ENCODE assay signal across 13 cellular contexts in the genomic region with DNA sequence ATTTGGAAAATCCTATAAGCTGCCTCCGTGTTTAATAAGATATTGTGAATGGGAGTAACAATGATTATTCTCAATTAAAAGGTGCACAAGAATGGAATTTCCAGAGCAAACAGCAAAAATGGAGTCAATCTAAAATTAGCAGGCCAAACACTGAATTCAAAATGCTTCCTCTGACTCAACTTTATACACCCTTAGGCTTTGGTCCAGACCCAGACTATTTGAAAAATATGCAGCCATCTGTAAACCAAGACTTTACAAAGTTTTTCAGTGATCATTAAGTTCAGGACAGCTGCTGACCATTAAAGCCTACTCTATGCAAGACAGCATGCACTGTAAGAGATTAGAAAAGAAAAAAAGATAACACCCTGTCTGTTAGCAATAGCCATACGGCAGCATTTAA. TPM values are rescaled to one million over a fixed set of nuclear protein-coding genes. Genes with fewer than 3 reads are reported as not detected.
A peak's percentile ranks its signal among the peaks of the same experiment; 100 is the strongest.
DNase-seq lines count a peak whose midpoint lies in the region; ATAC-seq and TF ChIP-seq lines count a peak whose summit lies in the region.
"Had no signal": no experiment of that assay in that cellular context is flagged by ENCODE, and none has a peak within 500 bp of the region (broad histone marks: within the 10 kb centered on the region; RNA-seq: fewer than 3 reads in every experiment).

No MANE protein-coding gene starts in this region.

- H4K20me1 ChIP-seq in SK-N-SH (ENCODE audit: insufficient read depth), result no peaks in the 10 kb centered on the region
- H4K20me1 ChIP-seq in fibroblast of lung (ENCODE audit: control insufficient read depth, extremely low read depth, insufficient read depth, low read length), result no peaks in the 10 kb centered on the region
- H4K20me1 ChIP-seq in smooth muscle cell (ENCODE audit: low read depth), result no peaks in the 10 kb centered on the region

- TF ChIP-seq CTCF in SK-N-SH (IDR thresholded peaks at IDR 0.05) (no peak), fibroblast of lung (conservative IDR thresholded peaks at IDR 0.05 in 1 of 2, IDR thresholded peaks at IDR 0.05 in 1 of 2; ENCODE audit: low read depth in 1 of 2, low read length in 2 of 2) (no peak), smooth muscle cell (IDR thresholded peaks at IDR 0.05; ENCODE audit: borderline replicate concordance, insufficient read depth, poor library complexity, severe bottlenecking) (no peak)

- H3K27me3 ChIP-seq in SK-N-SH (ENCODE audit: insufficient read depth), result no peaks in the 10 kb centered on the region
- H3K27me3 ChIP-seq in fibroblast of lung (ENCODE audit: control insufficient read depth, insufficient read depth, low read length), result no peaks in the 10 kb centered on the region
- no peaks in the 10 kb centered on the region for H3K27me3 ChIP-seq in smooth muscle cell (ENCODE audit: low read depth)

- ATAC-seq in GM19351 (IDR thresholded peaks at IDR 0.05; ENCODE audit: unreplicated experiment), result no peak
- ATAC-seq in naive thymus-derived CD8-positive, alpha-beta T cell, result no peak
- ATAC-seq in GM21825 (IDR thresholded peaks at IDR 0.05; ENCODE audit: unreplicated experiment), result no peak
- ATAC-seq: stimulated activated naive CD8-positive, alpha-beta T cell treated with anti-CD3 and anti-CD28 coated beads, Interleukin-15, Interleukin-2, amounts not matched to agents 100 U/mL and 50 U/mL, for 24 hours had no signal

- no peaks in the 10 kb centered on the region for H3K36me3 Mint-ChIP-seq in naive thymus-derived CD8-positive, alpha-beta T cell
- H3K36me3 Mint-ChIP-seq: naive B cell had no signal

- H3K27ac ChIP-seq in SK-N-SH (ENCODE audit: low read depth in 2 of 2, low read length in 1 of 2), result peak overlapping the region; percentile 48 to 62
- no peak overlapping the region for H3K27ac ChIP-seq in fibroblast of lung (ENCODE audit: insufficient read depth, low read length)
- peak overlapping the region; percentile 15 for H3K27ac ChIP-seq in smooth muscle cell (ENCODE audit: low read depth)

- no peak for TF ChIP-seq EP300 in SK-N-SH (IDR thresholded peaks at IDR 0.05; ENCODE audit: borderline replicate concordance in 1 of 2, low read depth in 1 of 2, low read length in 1 of 2)

- H3K27me3 Mint-ChIP-seq in naive thymus-derived CD8-positive, alpha-beta T cell, result no peaks in the 10 kb centered on the region
- H3K27me3 Mint-ChIP-seq: IgD-negative memory B cell, naive B cell had no signal

- H3K4me2 ChIP-seq in SK-N-SH, result peak overlapping the region; percentile 42; the same call in 1 of the 2 replicates
- H3K4me2 ChIP-seq in fibroblast of lung (ENCODE audit: extremely low read depth, insufficient read depth, low read length), result no peak overlapping the region
- H3K4me2 ChIP-seq in smooth muscle cell, result no peak overlapping the region

- 24% methylated on average over 2 of the region's 2 CpGs for WGBS in SK-N-SH (ENCODE audit: low lambda C conversion rate)
- 37% methylated on average over 2 of the region's 2 CpGs for WGBS in smooth muscle cell (ENCODE audit: low lambda C conversion rate)

- H3K4me3 ChIP-seq in SK-N-SH (ENCODE audit: low read depth in 2 of 2, low read length in 1 of 2) (no peak overlapping the region), fibroblast of lung (replicated peaks in 1 of 4; ENCODE audit: control extremely low read depth in 1 of 4, insufficient read depth in 1 of 4, low read depth in 3 of 4, low read length in 4 of 4) (no peak overlapping the region), smooth muscle cell (no peak overlapping the region)

- H3K27ac Mint-ChIP-seq in naive thymus-derived CD8-positive, alpha-beta T cell, result peak overlapping the region in 1 of 10 donors; percentile 0
- H3K27ac Mint-ChIP-seq: IgD-negative memory B cell had no signal

- H3K79me2 ChIP-seq in SK-N-SH (ENCODE audit: insufficient read depth) (no peaks in the 10 kb centered on the region), fibroblast of lung (ENCODE audit: control insufficient read depth, insufficient read depth, low read length) (no peaks in the 10 kb centered on the region), smooth muscle cell (ENCODE audit: low read depth) (no peaks in the 10 kb centered on the region)

- peak; percentile 57 for DNase-seq in ELR (ENCODE audit: low read depth)
- no peak for DNase-seq in SK-N-SH
- peak; percentile 77 to 90 for DNase-seq in fibroblast of lung (ENCODE audit: low read depth in 2 of 2)
- DNase-seq in smooth muscle cell (lab: John Stamatoyannopoulos, UW; ENCODE audit: unreplicated experiment), result no peak
- no peak for DNase-seq in naive thymus-derived CD8-positive, alpha-beta T cell
- DNase-seq: naive B cell; NCI-H2029; stimulated activated CD4-positive, alpha-beta T cell treated with anti-CD3 and anti-CD28 coated beads, Interleukin-1b, Interleukin-23, amount 100 ng/mL, for 48 hours; stimulated activated naive CD8-positive, alpha-beta T cell treated with anti-CD3 and anti-CD28 coated beads, Interleukin-15, Interleukin-2, amounts not matched to agents 100 U/mL and 50 U/mL, for 24 hours had no signal

- POLR2A ChIA-PET in SK-N-SH (lab: Yijun Ruan, JAX), result no interaction called here
- POLR2A ChIA-PET in naive thymus-derived CD8-positive, alpha-beta T cell (lab: Charles Lee), result interaction anchor here (2.8 kb wide), 1 partner anchor 14 kb away, joined by 12 read pairs; no protein-coding TSS in a partner anchor

- H3K9me2 ChIP-seq in SK-N-SH, result no peaks in the 10 kb centered on the region

- H3K4me1 ChIP-seq in SK-N-SH (ENCODE audit: control insufficient read depth in 1 of 2, insufficient read depth in 2 of 2, low read depth in 1 of 2, low read length in 1 of 2) (peaks cover 0 to 23% of the 10 kb centered on the region in 2 experiments; a peak in 2 of 4 replicates), fibroblast of lung (ENCODE audit: control insufficient read depth, extremely low read depth, insufficient read depth, low read length) (peaks cover 4% of the 10 kb centered on the region), smooth muscle cell (ENCODE audit: low read depth) (no peaks in the 10 kb centered on the region)

- H3K36me3 ChIP-seq in SK-N-SH (replicated peaks in 1 of 2; ENCODE audit: control insufficient read depth in 1 of 2, insufficient read depth in 2 of 2, low read length in 1 of 2) (no peaks in the 10 kb centered on the region), fibroblast of lung (ENCODE audit: control insufficient read depth, insufficient read depth, low read length) (no peaks in the 10 kb centered on the region), smooth muscle cell (ENCODE audit: low read depth) (no peaks in the 10 kb centered on the region)

- no peak for TF ChIP-seq RAD21 in SK-N-SH (IDR thresholded peaks at IDR 0.05; ENCODE audit: low read length)

- H3K4me3 Mint-ChIP-seq in naive thymus-derived CD8-positive, alpha-beta T cell, result no peak overlapping the region
- H3K4me3 Mint-ChIP-seq: IgD-negative memory B cell, naive B cell had no signal

- H3K9me3 ChIP-seq in SK-N-SH (no peaks in the 10 kb centered on the region), fibroblast of lung (ENCODE audit: control insufficient read depth, insufficient read depth, low read depth, low read length) (no peaks in the 10 kb centered on the region), smooth muscle cell (replicated peaks; ENCODE audit: low read depth) (no peaks in the 10 kb centered on the region)

- peak overlapping the region; percentile 63 for H2AFZ ChIP-seq in SK-N-SH (ENCODE audit: low read depth)
- H2AFZ ChIP-seq in fibroblast of lung (ENCODE audit: low read length), result peak overlapping the region; percentile 61
- H2AFZ ChIP-seq in smooth muscle cell (ENCODE audit: low read depth), result no peak overlapping the region

- H3K4me1 Mint-ChIP-seq in naive thymus-derived CD8-positive, alpha-beta T cell, result peaks cover 4 to 13% (median 12%) of the 10 kb centered on the region in 4 donors
- H3K4me1 Mint-ChIP-seq: IgD-negative memory B cell, naive B cell had no signal

- CTCF ChIA-PET in SK-N-SH (lab: Yijun Ruan, JAX), result interaction anchor here (0.7 to 2.0 kb wide), 7 partner anchors 14 to 312 kb away, joined by 3 to 11 read pairs (median 4); no protein-coding TSS in a partner anchor

- H3K9ac ChIP-seq in SK-N-SH (no peak overlapping the region), fibroblast of lung (ENCODE audit: insufficient read depth, low read length) (no peak overlapping the region), smooth muscle cell (ENCODE audit: low read depth) (no peak overlapping the region)

- H3K9me3 Mint-ChIP-seq in naive thymus-derived CD8-positive, alpha-beta T cell, result no peaks in the 10 kb centered on the region
- H3K9me3 Mint-ChIP-seq: IgD-negative memory B cell, naive B cell had no signal

- peaks cover 5% of the 10 kb centered on the region for H3F3A ChIP-seq in SK-N-SH (replicated peaks; ENCODE audit: insufficient read depth)
- H3F3A ChIP-seq in smooth muscle cell (ENCODE audit: low read depth), result no peaks in the 10 kb centered on the region

TF ChIP-seq in SK-N-SH, 30 proteins besides CTCF, POLR2A, EP300 and RAD21 (continues in another document):
- TF ChIP-seq FOXM1 (IDR thresholded peaks at IDR 0.05; ENCODE audit: low read depth) (no peak), RXRA (IDR thresholded peaks at IDR 0.05; ENCODE audit: borderline replicate concordance, low read depth) (no peak)

RNA-seq across cellular contexts. Expression of a gene that starts 39.4 kb away (rescaled TPM):
- not detected in 2 replicates for polyA plus RNA-seq in SK-N-SH (2012; rRNA removed)
- not detected in 2 replicates for polyA plus RNA-seq in SK-N-SH (2012; cell fraction: cytosol; rRNA removed)
- polyA plus RNA-seq in SK-N-SH (2012; cell fraction: nucleus; rRNA removed), result not detected in 2 replicates
- total RNA-seq in fibroblast of lung, result not detected in 2 replicates
- 0.08 and 0.49 TPM in 2 replicates for polyA plus RNA-seq in fibroblast of lung
- polyA plus RNA-seq in fibroblast of lung (2012), result 0.08 and 0.43 TPM in 2 replicates
- polyA minus RNA-seq in fibroblast of lung (ENCODE audit: low replicate concordance), result not detected in 2 replicates
- not detected in 2 replicates for total RNA-seq in smooth muscle cell
- polyA plus RNA-seq in smooth muscle cell, result 0.07 and 0.23 TPM in 2 replicates
- not detected for total RNA-seq in naive thymus-derived CD8-positive, alpha-beta T cell
- under 1 TPM; 0.08 to 0.21 (median 0.09) TPM for polyA plus RNA-seq in naive thymus-derived CD8-positive, alpha-beta T cell
- total RNA-seq: dermis microvascular lymphatic vessel endothelial cell had no signal
- polyA plus RNA-seq: IgD-negative memory B cell had no signal

Comparison
In these comparisons a context has a peak if more than half of its experiments do, and no peak if none do; other contexts are left out.
1. DNase-seq: peak in ELR (single experiment) and fibroblast of lung (2 of 2); none in SK-N-SH (single experiment), smooth muscle cell (single experiment) and naive thymus-derived CD8-positive, alpha-beta T cell (0 of 10).